In the genomic region with DNA sequence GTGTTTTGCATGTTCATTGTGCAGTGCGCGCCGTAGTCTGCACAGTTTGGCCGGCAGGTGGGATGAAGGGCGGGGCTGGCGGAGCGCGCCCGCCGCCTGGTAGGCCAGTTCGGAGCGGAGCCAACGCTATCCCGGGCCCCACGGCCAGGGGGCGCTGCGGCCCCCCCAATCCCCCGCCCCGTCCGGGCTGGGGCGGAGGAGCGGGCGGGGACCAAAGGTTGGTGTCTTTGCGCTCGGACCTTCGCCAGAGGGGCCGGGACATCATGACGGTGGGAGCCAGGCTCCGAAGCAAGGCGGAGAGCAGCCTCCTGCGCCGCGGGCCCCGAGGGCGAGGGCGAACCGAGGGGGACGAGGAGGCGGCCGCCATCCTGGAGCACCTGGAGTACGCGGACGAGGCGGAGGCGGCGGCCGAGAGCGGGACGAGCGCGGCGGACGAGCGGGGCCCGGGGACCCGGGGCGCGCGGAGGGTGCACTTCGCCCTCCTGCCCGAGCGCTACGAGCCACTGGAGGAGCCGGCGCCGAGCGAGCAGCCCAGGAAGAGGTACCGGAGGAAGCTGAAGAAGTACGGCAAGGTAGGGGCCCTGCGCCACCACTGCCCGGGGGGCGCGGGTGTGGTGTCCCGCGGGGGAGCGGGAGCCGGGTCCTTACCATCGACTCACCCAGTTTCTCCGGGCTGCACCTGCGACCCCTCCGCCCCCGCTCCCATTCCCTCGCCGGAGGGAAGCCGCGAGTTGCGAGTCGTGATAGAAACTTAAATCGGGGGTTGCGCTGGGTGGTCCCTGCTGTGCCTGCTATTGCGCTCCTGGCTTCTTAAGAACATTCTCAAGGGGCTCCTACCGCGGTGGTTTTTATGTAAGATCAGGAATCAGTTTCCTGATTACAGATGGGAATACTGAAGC, we compare ENCODE assay signal across 8 cellular contexts. TPM values are rescaled to one million over a fixed set of nuclear protein-coding genes. Genes with fewer than 3 reads are reported as not detected.
DNase-seq lines count a peak whose midpoint lies in the region; ATAC-seq and TF ChIP-seq lines count a peak whose summit lies in the region.

A gene with protein sequence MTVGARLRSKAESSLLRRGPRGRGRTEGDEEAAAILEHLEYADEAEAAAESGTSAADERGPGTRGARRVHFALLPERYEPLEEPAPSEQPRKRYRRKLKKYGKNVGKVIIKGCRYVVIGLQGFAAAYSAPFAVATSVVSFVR (plus strand): TSS at position 224 of the 899 bp plus-strand sequence. CDS start 40 bp downstream, at position 264.

- H3K36me3 ChIP-seq in Peyer's patch (no peaks in the 10 kb centered on the region), gastroesophageal sphincter (no peaks in the 10 kb centered on the region), suprapubic skin (no peaks in the 10 kb centered on the region)

- H3K27me3 ChIP-seq in Peyer's patch (no peaks in the 10 kb centered on the region), gastroesophageal sphincter (peaks cover 4% of the 10 kb centered on the region), suprapubic skin (peaks cover 7% of the 10 kb centered on the region)

- 0% methylated on average over 1 of the region's 93 CpGs; no CpG with 5 or more reads in 1 of the 2 donors for WGBS in gastroesophageal sphincter (ENCODE audit: low coverage in 1 of 2), 2 donors
- WGBS in suprapubic skin: 9% methylated on average over 18 of the region's 93 CpGs

- peak; percentile 100 for DNase-seq in D341Med (ENCODE audit: low spot score)
- DNase-seq in HT1080 (ENCODE audit: low read depth): peak; percentile 63
- DNase-seq in Peyer's patch: peak; percentile 68 to 93 (median 90)
- peak; percentile 40 for DNase-seq in activated gamma-delta T cell treated with anti-CD3 and anti-CD28 coated beads, Interleukin-2, amount 50 U/mL, for 16 hours (ENCODE audit: low read depth)
- peak; percentile 42 for DNase-seq in omental fat pad (ENCODE audit: low spot score)
- peak in 1 of 2 donors; percentile 72 for DNase-seq in suprapubic skin (ENCODE audit: low spot score in 2 of 2)

- H3K27ac ChIP-seq in Peyer's patch (peak within 1 kb of the TSS; percentile 73 to 90 (median 82)), gastroesophageal sphincter (peak within 1 kb of the TSS in 3 of 4 donors; percentile 51 to 75 (median 59)), suprapubic skin (peak within 1 kb of the TSS; percentile 67)

- ATAC-seq in GM21381 (IDR thresholded peaks at IDR 0.05; ENCODE audit: unreplicated experiment) (peak; percentile 94), gastroesophageal sphincter (peak; percentile 96), omental fat pad (ENCODE audit: low FRiP score) (peak; percentile 99)

- H3K4me1 ChIP-seq in Peyer's patch: no peaks in the 10 kb centered on the region
- peaks cover 0 to 27% (median 5%) of the 10 kb centered on the region in 3 donors for H3K4me1 ChIP-seq in gastroesophageal sphincter
- H3K4me1 ChIP-seq in suprapubic skin: peaks cover 13% of the 10 kb centered on the region

- peak within 1 kb of the TSS; percentile 51 to 94 (median 74) for H3K4me3 ChIP-seq in Peyer's patch
- peak within 1 kb of the TSS; percentile 57 to 82 for H3K4me3 ChIP-seq in gastroesophageal sphincter
- peak within 1 kb of the TSS; percentile 83 for H3K4me3 ChIP-seq in suprapubic skin

- TF ChIP-seq POLR2A in Peyer's patch (IDR thresholded peaks at IDR 0.05) (peak; percentile 87 to 90), gastroesophageal sphincter (IDR thresholded peaks at IDR 0.05) (no peak), suprapubic skin (IDR thresholded peaks at IDR 0.05) (no peak)

- peak; percentile 79 to 99 (median 93) for TF ChIP-seq CTCF in Peyer's patch (IDR thresholded peaks at IDR 0.05)
- peak; percentile 87 to 98 (median 94) for TF ChIP-seq CTCF in gastroesophageal sphincter (IDR thresholded peaks at IDR 0.05)
- TF ChIP-seq CTCF in omental fat pad (IDR thresholded peaks at IDR 0.05): peak in 2 of 3 donors; percentile 46 to 90
- peak; percentile 77 to 97 for TF ChIP-seq CTCF in suprapubic skin (IDR thresholded peaks at IDR 0.05)

- H3K9me3 ChIP-seq in Peyer's patch (no peaks in the 10 kb centered on the region), gastroesophageal sphincter (no peaks in the 10 kb centered on the region), suprapubic skin (no peaks in the 10 kb centered on the region)

- TF ChIP-seq EP300 in gastroesophageal sphincter (IDR thresholded peaks at IDR 0.05) (no peak), suprapubic skin (IDR thresholded peaks at IDR 0.05) (no peak)

RNA-seq across cellular contexts. Expression of the gene that starts here (rescaled TPM):
- 4.3 and 4.9 TPM in 2 replicates for total RNA-seq in HT1080 (2014; rRNA removed; shearing (Covaris generic))
- 3.3 and 3.4 TPM in 2 replicates for polyA plus RNA-seq in HT1080 (2015; cell fraction: cytosol; rRNA removed)
- 1.1 and 1.8 TPM in 2 replicates for polyA plus RNA-seq in HT1080 (2015; cell fraction: nucleus; rRNA removed)
- total RNA-seq in Peyer's patch: 100 to 1,000 TPM in 3 of 4 donors, 10 to 100 TPM in 1; 61.1 to 228 (median 177) TPM
- 10 to 100 TPM in 2 of 4 donors, 1 to 10 TPM in 2; 6.8 to 28.0 (median 9.5) TPM for total RNA-seq in gastroesophageal sphincter
- 10 to 100 TPM; 27.4 to 63.0 (median 38.9) TPM for total RNA-seq in omental fat pad
- 10 to 100 TPM; 10.0 to 24.5 (median 14.8) TPM for total RNA-seq in suprapubic skin

Comparison
In these comparisons a context has a peak if more than half of its experiments do, and no peak if none do; other contexts are left out.
1. POLR2A ChIP-seq: peak in Peyer's patch (2 of 2); none in gastroesophageal sphincter (0 of 2) and suprapubic skin (0 of 2).
2. Peak in every context shown above with its lines, with median percentiles within 50 percentile points of each other: ATAC-seq, H3K27ac ChIP-seq, H3K4me3 ChIP-seq and CTCF ChIP-seq.